1 cellular context compared by ENCODE assay signal in the genomic region with DNA sequence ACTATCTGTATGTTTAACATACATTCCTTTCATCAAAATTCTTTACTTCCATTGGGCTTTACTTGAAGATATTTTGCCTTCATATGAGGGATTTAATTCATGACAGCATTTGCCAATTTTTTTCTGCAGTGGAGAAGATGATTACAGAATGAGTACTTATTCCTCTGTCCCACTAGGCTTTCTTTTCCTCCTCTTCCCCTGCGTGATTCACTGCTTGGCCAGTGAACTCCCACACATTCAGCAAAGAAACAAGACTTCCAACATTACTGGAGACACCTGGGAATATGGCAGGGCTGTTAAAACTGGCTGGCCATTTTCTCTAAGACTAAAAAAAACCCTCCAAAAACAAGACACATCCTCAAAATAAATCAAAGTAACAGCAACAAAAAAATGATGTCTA.
TF ChIP-seq lines count a peak whose summit lies in the region.

No MANE protein-coding gene starts in this region.

TF ChIP-seq in IMR-90, 13 proteins besides CTCF, POLR2A, EP300 and RAD21:
- TF ChIP-seq CEBPB (IDR thresholded peaks at IDR 0.05; ENCODE audit: low read depth, low read length) (no peak), MAZ (IDR thresholded peaks at IDR 0.05; ENCODE audit: borderline replicate concordance, low read depth, low read length) (no peak), MAFK (IDR thresholded peaks at IDR 0.05; ENCODE audit: low read depth, low read length) (no peak), SMC3 (IDR thresholded peaks at IDR 0.05; ENCODE audit: low read depth, low read length) (no peak), CHD1 (IDR thresholded peaks at IDR 0.05; ENCODE audit: low read depth, low read length) (no peak), BHLHE40 (IDR thresholded peaks at IDR 0.05; ENCODE audit: low read depth, low read length) (no peak), MXI1 (IDR thresholded peaks at IDR 0.05; ENCODE audit: borderline replicate concordance, low read depth, low read length) (no peak), FOS (IDR thresholded peaks at IDR 0.05; ENCODE audit: low read depth, low read length) (no peak), RCOR1 (IDR thresholded peaks at IDR 0.05; ENCODE audit: insufficient replicate concordance, low read length) (no peak), RFX5 (IDR thresholded peaks at IDR 0.05; ENCODE audit: low read depth, low read length) (no peak), USF2 (IDR thresholded peaks at IDR 0.05; ENCODE audit: low read depth, low read length) (no peak), NFE2L2 (IDR thresholded peaks at IDR 0.05; ENCODE audit: low read depth, low read length) (no peak)
- TF ChIP-seq, protein P1, sequence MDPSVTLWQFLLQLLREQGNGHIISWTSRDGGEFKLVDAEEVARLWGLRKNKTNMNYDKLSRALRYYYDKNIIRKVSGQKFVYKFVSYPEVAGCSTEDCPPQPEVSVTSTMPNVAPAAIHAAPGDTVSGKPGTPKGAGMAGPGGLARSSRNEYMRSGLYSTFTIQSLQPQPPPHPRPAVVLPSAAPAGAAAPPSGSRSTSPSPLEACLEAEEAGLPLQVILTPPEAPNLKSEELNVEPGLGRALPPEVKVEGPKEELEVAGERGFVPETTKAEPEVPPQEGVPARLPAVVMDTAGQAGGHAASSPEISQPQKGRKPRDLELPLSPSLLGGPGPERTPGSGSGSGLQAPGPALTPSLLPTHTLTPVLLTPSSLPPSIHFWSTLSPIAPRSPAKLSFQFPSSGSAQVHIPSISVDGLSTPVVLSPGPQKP (IDR thresholded peaks at IDR 0.05; ENCODE audit: borderline replicate concordance, low read depth, low read length), result no peak
